In the genomic region with DNA sequence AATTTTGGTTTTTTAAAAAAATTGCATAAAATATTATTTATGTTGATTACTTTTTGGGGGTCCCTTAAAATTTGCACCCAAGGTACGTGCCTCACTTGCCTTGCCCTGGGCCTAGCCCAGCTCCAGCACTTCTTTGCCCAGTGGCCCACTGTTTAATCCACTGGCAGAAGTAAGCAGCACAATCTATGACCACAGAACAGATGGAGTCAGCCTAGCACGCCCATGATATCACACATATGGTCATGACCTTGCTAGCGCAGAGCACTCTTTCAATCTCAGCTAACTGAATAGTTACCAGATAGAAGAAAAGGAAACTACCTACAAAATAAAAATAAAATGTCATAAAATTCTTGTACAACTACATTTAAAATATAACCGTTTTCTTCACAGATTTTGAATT, we compare ENCODE assay signal across 24 cellular contexts. TPM values are rescaled to one million over a fixed set of nuclear protein-coding genes. Genes with fewer than 3 reads are reported as not detected.
DNase-seq lines count a peak whose midpoint lies in the region; ATAC-seq and TF ChIP-seq lines count a peak whose summit lies in the region.
"Had no signal": no experiment of that assay in that cellular context is flagged by ENCODE, and none has a peak within 500 bp of the region (broad histone marks: within the 10 kb centered on the region; RNA-seq: fewer than 3 reads in every experiment).

No MANE protein-coding gene starts in this region.

- peaks cover 56% of the 10 kb centered on the region for H3K36me3 Mint-ChIP-seq in activated CD4-positive, alpha-beta T cell treated with anti-CD3 and anti-CD28 coated beads for 36 hours (ENCODE audit: low read depth)
- H3K36me3 Mint-ChIP-seq in chondrocyte (ENCODE audit: low read depth), result peaks cover 5% of the 10 kb centered on the region

- TF ChIP-seq CTCF in KMS-11 (conservative IDR thresholded peaks at IDR 0.05; ENCODE audit: low read depth, low read length), result no peak
- TF ChIP-seq CTCF in chondrocyte (IDR thresholded peaks at IDR 0.05), result no peak
- TF ChIP-seq CTCF in neural cell (IDR thresholded peaks at IDR 0.05; ENCODE audit: poor library complexity, severe bottlenecking), result no peak

- H2AFZ ChIP-seq in KMS-11 (ENCODE audit: low read depth), result no peak overlapping the region
- no peak overlapping the region for H2AFZ ChIP-seq in neural cell (ENCODE audit: low read depth, low read length)

- POLR2A ChIA-PET in activated CD4-positive, alpha-beta T cell treated with anti-CD3 and anti-CD28 coated beads for 36 hours (lab: Charles Lee), result interaction anchor here (0.6 to 1.3 kb wide), 3 partner anchors 8 to 112 kb away, joined by 3 to 8 read pairs (median 3); no protein-coding TSS in a partner anchor

- H3F3A ChIP-seq in neural cell (ENCODE audit: insufficient read depth, low read length, poor library complexity, severe bottlenecking), result peaks cover 5% of the 10 kb centered on the region

- no peak for TF ChIP-seq RAD21 in neural cell (conservative IDR thresholded peaks at IDR 0.05)

- H3K79me2 ChIP-seq in KMS-11 (ENCODE audit: insufficient read depth, low read depth) (peaks cover 100% of the 10 kb centered on the region), neural cell (replicated peaks; ENCODE audit: insufficient read depth, low read length) (peaks cover 98% of the 10 kb centered on the region)

- no peaks in the 10 kb centered on the region for H3K27me3 ChIP-seq in KMS-11 (ENCODE audit: insufficient read depth, low read depth)
- H3K27me3 ChIP-seq in neural cell (ENCODE audit: insufficient read depth, low read depth, low read length), result no peaks in the 10 kb centered on the region
- H3K27me3 ChIP-seq: body of pancreas, gastroesophageal sphincter, MG63, testis had no signal

- H3K9me3 ChIP-seq in neural cell (ENCODE audit: low read length), result no peaks in the 10 kb centered on the region
- H3K9me3 ChIP-seq: body of pancreas, gastroesophageal sphincter, MG63, testis had no signal

- H3K4me2 ChIP-seq in KMS-11, result peak overlapping the region; percentile 10; the same call in 1 of the 2 replicates
- peak overlapping the region; percentile 25 for H3K4me2 ChIP-seq in neural cell (ENCODE audit: low read length)

- no peak for ATAC-seq in activated CD4-positive, alpha-beta T cell treated with anti-CD3 and anti-CD28 coated beads for 36 hours
- no peak for ATAC-seq in GM21447 (IDR thresholded peaks at IDR 0.05; ENCODE audit: unreplicated experiment)
- ATAC-seq in HG03280 (IDR thresholded peaks at IDR 0.05; ENCODE audit: unreplicated experiment), result no peak
- ATAC-seq: body of pancreas, gastroesophageal sphincter had no signal

- H3K9me2 ChIP-seq in neural cell (ENCODE audit: insufficient read depth, low read length), result no peaks in the 10 kb centered on the region

- H3K4me3 Mint-ChIP-seq in activated CD4-positive, alpha-beta T cell treated with anti-CD3 and anti-CD28 coated beads for 36 hours, result no peak overlapping the region
- no peak overlapping the region for H3K4me3 Mint-ChIP-seq in chondrocyte (ENCODE audit: unreplicated experiment)

- no peaks in the 10 kb centered on the region for H3K27me3 Mint-ChIP-seq in activated CD4-positive, alpha-beta T cell treated with anti-CD3 and anti-CD28 coated beads for 36 hours
- H3K27me3 Mint-ChIP-seq in chondrocyte (ENCODE audit: low read depth), result no peaks in the 10 kb centered on the region
- H3K27me3 Mint-ChIP-seq: activated naive CD4-positive, alpha-beta T cell treated with anti-CD3 and anti-CD28 coated beads, Interleukin-2, amount 50 U/mL, for 24 hours had no signal

- H3K4me1 Mint-ChIP-seq in activated CD4-positive, alpha-beta T cell treated with anti-CD3 and anti-CD28 coated beads for 36 hours, result peaks cover 52% of the 10 kb centered on the region
- peaks cover 47% of the 10 kb centered on the region for H3K4me1 Mint-ChIP-seq in chondrocyte (ENCODE audit: low read depth)

- H3K36me3 ChIP-seq in KMS-11 (ENCODE audit: insufficient read depth) (peaks cover 25% of the 10 kb centered on the region; the same call in 1 of the 2 replicates), neural cell (ENCODE audit: insufficient read depth, low read length) (peaks cover 11% of the 10 kb centered on the region)

- no peak overlapping the region for H3K27ac ChIP-seq in KMS-11
- H3K27ac ChIP-seq in neural cell (ENCODE audit: low read length), result no peak overlapping the region
- H3K27ac ChIP-seq: body of pancreas, epithelial cell of prostate, gastroesophageal sphincter, testis had no signal

- no peak for DNase-seq in activated CD4-positive, alpha-beta T cell treated with anti-CD3 and anti-CD28 coated beads for 36 hours
- no peak for DNase-seq in activated CD4-positive, alpha-beta T cell treated with anti-CD3 and anti-CD28 coated beads, Interleukin-2, amount 50 U/mL, for 1 hour
- DNase-seq in chondrocyte (ENCODE audit: low spot score) (no peak), NCI-H1436 treated with DMSO at 0.1 percent for 48 hours (lab: John Stamatoyannopoulos, UW) (no peak)
- DNase-seq: 8988T, activated T-cell treated with anti-CD3 and anti-CD28 coated beads for 4 hours, body of pancreas, DMS79 treated with DMSO at 0.1 percent for 48 hours, MG63, NCI-H187 treated with DMSO at 0.1 percent for 48 hours, NCI-H345, RPMI8226, testis had no signal

- no peak for TF ChIP-seq EP300 in neural cell (conservative IDR thresholded peaks at IDR 0.05; ENCODE audit: poor library complexity, severe bottlenecking)

- H4K20me1 ChIP-seq in KMS-11 (ENCODE audit: insufficient read depth) (peaks cover 53% of the 10 kb centered on the region), neural cell (ENCODE audit: insufficient read depth) (peaks cover 81% of the 10 kb centered on the region)

- intact Hi-C loops in activated CD4-positive, alpha-beta T cell treated with anti-CD3 and anti-CD28 coated beads for 36 hours (cut with DNase I, micrococcal nuclease), result loop anchor here in 1 of 2 experiments (10.0 kb wide), 1 partner anchor 1278 kb away; the partner anchor contains the start of gene HIF1AN

- no peaks in the 10 kb centered on the region for H3K9me3 Mint-ChIP-seq in activated CD4-positive, alpha-beta T cell treated with anti-CD3 and anti-CD28 coated beads for 36 hours (ENCODE audit: low read depth)
- no peaks in the 10 kb centered on the region for H3K9me3 Mint-ChIP-seq in chondrocyte (ENCODE audit: low read depth)
- H3K9me3 Mint-ChIP-seq: activated naive CD4-positive, alpha-beta T cell treated with anti-CD3 and anti-CD28 coated beads, Interleukin-2, amount 50 U/mL, for 24 hours had no signal

- H3K9ac ChIP-seq in KMS-11, result no peak overlapping the region
- no peak overlapping the region for H3K9ac ChIP-seq in neural cell (ENCODE audit: low read length)

- peak overlapping the region; percentile 8 for H3K27ac Mint-ChIP-seq in activated CD4-positive, alpha-beta T cell treated with anti-CD3 and anti-CD28 coated beads for 36 hours
- peak overlapping the region; percentile 78 for H3K27ac Mint-ChIP-seq in chondrocyte (ENCODE audit: unreplicated experiment)

- CTCF ChIA-PET in activated CD4-positive, alpha-beta T cell treated with anti-CD3 and anti-CD28 coated beads for 36 hours (lab: Charles Lee), result interaction anchor here (1.0 to 2.2 kb wide), 4 partner anchors 9 to 28 kb away, joined by 3 to 6 read pairs (median 6); no protein-coding TSS in a partner anchor

- peaks cover 43% of the 10 kb centered on the region for H3K4me1 ChIP-seq in KMS-11 (ENCODE audit: low read depth, poor library complexity, severe bottlenecking)

- no peak overlapping the region for H3K4me3 ChIP-seq in KMS-11 (IDR thresholded peaks at IDR 0.05; ENCODE audit: insufficient read depth, low read depth, low read length)
- H3K4me3 ChIP-seq in neural cell (ENCODE audit: low read length), result peak overlapping the region; percentile 99
- H3K4me3 ChIP-seq: body of pancreas, gastroesophageal sphincter, MG63, testis had no signal

TF ChIP-seq in neural cell, 6 proteins besides CTCF, POLR2A, EP300 and RAD21 (continues in another document):
- TF ChIP-seq POLR2AphosphoS5 (IDR thresholded peaks at IDR 0.05), result no peak
- TF ChIP-seq EZH2 (IDR thresholded peaks at IDR 0.05; ENCODE audit: borderline replicate concordance, insufficient read depth, low read length, poor library complexity, severe bottlenecking), result no peak
- no peak for TF ChIP-seq SMC3 (conservative IDR thresholded peaks at IDR 0.05; ENCODE audit: poor library complexity)
- no peak for TF ChIP-seq TAF1 (IDR thresholded peaks at IDR 0.05; ENCODE audit: low read depth)
- TF ChIP-seq MXI1 (conservative IDR thresholded peaks at IDR 0.05; ENCODE audit: poor library complexity, severe bottlenecking), result no peak

RNA-seq across cellular contexts. Expression of gene OGA, which starts 5.6 kb away (rescaled TPM):
- 100 to 1,000 TPM; 113 to 124 TPM for total RNA-seq in activated CD4-positive, alpha-beta T cell treated with anti-CD3 and anti-CD28 coated beads for 36 hours
- total RNA-seq in chondrocyte, result 75.5 to 79.2 TPM (median 75.5 TPM) in 3 replicates
- 318 and 357 TPM in 2 replicates for polyA plus RNA-seq in neural cell
- 480 and 503 TPM in 2 replicates for polyA minus RNA-seq in neural cell

RNA-seq across cellular contexts. Expression of gene NPM3, which starts 29.4 kb away (rescaled TPM):
- 100 to 1,000 TPM; 207 to 214 TPM for total RNA-seq in activated CD4-positive, alpha-beta T cell treated with anti-CD3 and anti-CD28 coated beads for 36 hours
- total RNA-seq in chondrocyte, result 34.0 to 49.0 TPM (median 36.5 TPM) in 3 replicates
- polyA plus RNA-seq in neural cell, result 49.1 and 53.0 TPM in 2 replicates
- 9.8 and 15.1 TPM in 2 replicates for polyA minus RNA-seq in neural cell

RNA-seq across cellular contexts. Expression of gene KCNIP2, which starts 31.0 kb away (rescaled TPM):
- 1 to 10 TPM; 2.7 to 2.8 TPM for total RNA-seq in activated CD4-positive, alpha-beta T cell treated with anti-CD3 and anti-CD28 coated beads for 36 hours
- 1.8 to 3.1 TPM (median 1.9 TPM) in 3 replicates for total RNA-seq in chondrocyte
- polyA plus RNA-seq in neural cell, result 8.9 and 10.0 TPM in 2 replicates
- polyA minus RNA-seq in neural cell, result 5.4 and 6.0 TPM in 2 replicates

RNA-seq across cellular contexts. Expression of gene FGF8, which starts 36.7 kb away (rescaled TPM):
- under 1 TPM in 1 of 2 experiments, not detected in 1; 0.32 TPM for total RNA-seq in activated CD4-positive, alpha-beta T cell treated with anti-CD3 and anti-CD28 coated beads for 36 hours
- total RNA-seq in chondrocyte, result not detected in 3 replicates
- 6.0 and 6.1 TPM in 2 replicates for polyA plus RNA-seq in neural cell
- 0.81 TPM in 1 of 2 replicates, not detected in the other for polyA minus RNA-seq in neural cell
- total RNA-seq: body of pancreas, dermis microvascular lymphatic vessel endothelial cell, gastroesophageal sphincter, lower leg skin, posterior vena cava had no signal
- polyA plus RNA-seq: BJ had no signal
